ENCODE assay signal across 1 cellular context in genomic region chr1:67685067-67685557, GRCh38.
TF ChIP-seq lines count a peak whose summit lies in the region.

A gene with protein sequence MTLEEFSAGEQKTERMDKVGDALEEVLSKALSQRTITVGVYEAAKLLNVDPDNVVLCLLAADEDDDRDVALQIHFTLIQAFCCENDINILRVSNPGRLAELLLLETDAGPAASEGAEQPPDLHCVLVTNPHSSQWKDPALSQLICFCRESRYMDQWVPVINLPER (plus strand): TSS chr1:67685201. CDS start chr1:67685495, 294 bp downstream.

TF ChIP-seq in SK-N-SH, 30 proteins besides CTCF, POLR2A, EP300 and RAD21 (continued from another document):
- TF ChIP-seq, protein P1, sequence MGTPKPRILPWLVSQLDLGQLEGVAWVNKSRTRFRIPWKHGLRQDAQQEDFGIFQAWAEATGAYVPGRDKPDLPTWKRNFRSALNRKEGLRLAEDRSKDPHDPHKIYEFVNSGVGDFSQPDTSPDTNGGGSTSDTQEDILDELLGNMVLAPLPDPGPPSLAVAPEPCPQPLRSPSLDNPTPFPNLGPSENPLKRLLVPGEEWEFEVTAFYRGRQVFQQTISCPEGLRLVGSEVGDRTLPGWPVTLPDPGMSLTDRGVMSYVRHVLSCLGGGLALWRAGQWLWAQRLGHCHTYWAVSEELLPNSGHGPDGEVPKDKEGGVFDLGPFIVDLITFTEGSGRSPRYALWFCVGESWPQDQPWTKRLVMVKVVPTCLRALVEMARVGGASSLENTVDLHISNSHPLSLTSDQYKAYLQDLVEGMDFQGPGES (IDR thresholded peaks at IDR 0.05; ENCODE audit: low read depth, low read length) = no peak
- TF ChIP-seq ZBTB33 (IDR thresholded peaks at IDR 0.05; ENCODE audit: borderline replicate concordance, low read depth) (no peak), JUND (IDR thresholded peaks at IDR 0.05) (no peak; the same call in 1 of the 2 replicates), EZH2phosphoT487 (IDR thresholded peaks at IDR 0.05; ENCODE audit: borderline replicate concordance, low read depth) (no peak), FOSL2 (IDR thresholded peaks at IDR 0.05; ENCODE audit: borderline replicate concordance, low read depth) (no peak)
